Comparison of ENCODE assay signal across 27 cellular contexts in genomic region chr13:76833465-76833864, GRCh38.
"Had no signal": no experiment of that assay in that cellular context is flagged by ENCODE, and none has a peak within 500 bp of the region (broad histone marks: within the 10 kb centered on the region; RNA-seq: fewer than 3 reads in every experiment).

No MANE protein-coding gene starts in this region.

- ATAC-seq: activated CD4-positive, CD25-positive, alpha-beta regulatory T cell treated with anti-CD3 and anti-CD28 coated beads, Interleukin-2, amount 50 U/mL, for 24 hours; activated naive CD8-positive, alpha-beta T cell treated with anti-CD3 and anti-CD28 coated beads, Interleukin-2, amount 50 U/mL, for 24 hours; esophagus mucosa; natural killer cell; right cardiac atrium had no signal

- DNase-seq: activated CD4-positive, alpha-beta memory T cell treated with anti-CD3 and anti-CD28 coated beads for 36 hours; activated CD4-positive, alpha-beta T cell treated with anti-CD3 and anti-CD28 coated beads for 48 hours; activated CD8-positive, alpha-beta memory T cell treated with anti-CD3 and anti-CD28 coated beads, Interleukin-2, amount 50 U/mL, for 4 hours; activated gamma-delta T cell; activated naive CD4-positive, alpha-beta T cell treated with anti-CD3 and anti-CD28 coated beads, Interleukin-2, amount 50 U/mL, for 16 hours; activated naive CD8-positive, alpha-beta T cell treated with anti-CD3 and anti-CD28 coated beads, Interleukin-2, amount 50 U/mL, for 24 hours; activated T-cell treated with anti-CD3 and anti-CD28 coated beads, Interleukin-2, amount 50 U/mL, for 24 hours; amygdala; caudate nucleus; endodermal cell; foreskin fibroblast; head of caudate nucleus; hypothalamus; kidney glomerular epithelial cell; left ventricle myocardium inferior; mesendoderm; natural killer cell; occipital lobe; right cardiac atrium; spleen; stimulated activated naive CD4-positive, alpha-beta T cell; T-helper 9 cell; tibial artery; WERI-Rb-1 had no signal

- FAIRE-seq: TTC549 had no signal
